In genomic region chr18:31741096-31741735, GRCh38 we compare ENCODE assay signal across 8 cellular contexts. TPM values are rescaled to one million over a fixed set of nuclear protein-coding genes. Genes with fewer than 3 reads are reported as not detected.
A peak's percentile ranks its signal among the peaks of the same experiment; 100 is the strongest.
DNase-seq lines count a peak whose midpoint lies in the region; ATAC-seq and TF ChIP-seq lines count a peak whose summit lies in the region.

No MANE protein-coding gene starts in this region.

- DNase-seq in AG10803 (ENCODE audit: low read depth) (peak; percentile 33), GM13976 (ENCODE audit: low spot score) (no peak), NCI-H774 (lab: John Stamatoyannopoulos, UW) (peak; percentile 2), activated T-cell treated with anti-CD3 and anti-CD28 coated beads for 4 hours (peak; percentile 52), glutamatergic neuron (peak; percentile 29), NCI-H446 treated with DMSO at 0.1 percent for 48 hours (lab: John Stamatoyannopoulos, UW) (no peak)
- peak; percentile 16 to 57 (median 41) for DNase-seq in stimulated activated CD4-positive, alpha-beta T cell treated with anti-CD3 and anti-CD28 coated beads, Interleukin-12 subunit alpha, Interleukin-12 subunit beta, amount 100 ng/mL, for 48 hours (ENCODE audit: low read depth in 2 of 3, low spot score in 1 of 3)

- H3K4me3 Mint-ChIP-seq in glutamatergic neuron (ENCODE audit: unreplicated experiment), result no peak overlapping the region

- H3K9me3 Mint-ChIP-seq in glutamatergic neuron (ENCODE audit: unreplicated experiment), result peaks cover 4% of the 10 kb centered on the region

- no peaks in the 10 kb centered on the region for H3K4me1 Mint-ChIP-seq in glutamatergic neuron (ENCODE audit: low read depth, unreplicated experiment)

- in situ Hi-C loops in GM13976 (cut with MboI; ENCODE audit: low sequenced_read_pairs, unreplicated experiment), result loop anchor here (25.0 kb wide), 1 partner anchor 221 kb away; no protein-coding TSS in a partner anchor

- no peak overlapping the region for H3K4me3 ChIP-seq in AG10803 (ENCODE audit: low read length)

- H3K27me3 Mint-ChIP-seq in glutamatergic neuron (ENCODE audit: unreplicated experiment), result no peaks in the 10 kb centered on the region

- no peak for ATAC-seq in GM21576 (IDR thresholded peaks at IDR 0.05; ENCODE audit: unreplicated experiment)

- TF ChIP-seq CTCF in AG10803 (conservative IDR thresholded peaks at IDR 0.05; ENCODE audit: low read length), result peak; percentile 91
- TF ChIP-seq CTCF in GM13976 (IDR thresholded peaks at IDR 0.05; ENCODE audit: borderline replicate concordance, control extremely low read depth, extremely low read depth, insufficient read depth, missing control alignments), result peak; percentile 58
- peak; percentile 96 for TF ChIP-seq CTCF in glutamatergic neuron (IDR thresholded peaks at IDR 0.05; ENCODE audit: partially characterized antibody, unreplicated experiment)

- peaks cover 16% of the 10 kb centered on the region for H3K36me3 Mint-ChIP-seq in glutamatergic neuron (ENCODE audit: unreplicated experiment)

- H3K27ac Mint-ChIP-seq in glutamatergic neuron (ENCODE audit: unreplicated experiment), result no peak overlapping the region

RNA-seq across cellular contexts. Expression of gene SLC25A52, which starts 19.5 kb away (rescaled TPM):
- total RNA-seq in glutamatergic neuron (ENCODE audit: unreplicated experiment), result not detected

RNA-seq across cellular contexts. Expression of gene B4GALT6, which starts 56.8 kb away (rescaled TPM):
- total RNA-seq in glutamatergic neuron (ENCODE audit: unreplicated experiment), result 16.5 TPM

Comparison
In these comparisons a context has a peak if more than half of its experiments do, and no peak if none do; other contexts are left out.
1. DNase-seq: peak in AG10803 (single experiment), NCI-H774 (single experiment), activated T-cell treated with anti-CD3 and anti-CD28 coated beads for 4 hours (single experiment), glutamatergic neuron (single experiment) and stimulated activated CD4-positive, alpha-beta T cell treated with anti-CD3 and anti-CD28 coated beads, Interleukin-12 subunit alpha, Interleukin-12 subunit beta, amount 100 ng/mL, for 48 hours (3 of 3); none in GM13976 (single experiment) and NCI-H446 treated with DMSO at 0.1 percent for 48 hours (single experiment).
2. Peak in every context shown above with its lines, with median percentiles within 50 percentile points of each other: CTCF ChIP-seq.